3 cellular contexts compared by ENCODE assay signal in the genomic region with DNA sequence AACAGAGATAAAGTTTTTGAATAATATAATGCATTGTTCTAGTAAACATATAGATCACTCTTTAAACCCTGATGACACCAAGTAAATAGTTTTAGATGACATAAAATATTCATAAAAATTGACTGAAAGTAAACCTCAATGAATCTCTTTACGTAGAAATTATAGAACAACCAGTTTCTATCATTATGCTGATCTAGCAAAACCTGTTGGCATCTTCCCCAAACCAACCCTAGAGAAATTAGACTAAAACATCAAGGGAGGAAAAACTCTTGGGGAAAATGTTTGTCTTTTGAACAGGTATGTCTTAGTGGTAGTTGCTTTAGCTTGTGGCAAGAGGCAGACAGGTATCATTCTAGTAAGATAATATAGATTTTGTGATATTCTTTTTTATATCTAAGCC.
TF ChIP-seq lines count a peak whose summit lies in the region.

No MANE protein-coding gene starts in this region.

TF ChIP-seq in A549, 52 proteins besides CTCF, POLR2A, EP300 and RAD21:
- peak; percentile 73 for TF ChIP-seq MAFK (IDR thresholded peaks at IDR 0.05; ENCODE audit: partially characterized antibody)
- TF ChIP-seq PHF8 (IDR thresholded peaks at IDR 0.05; ENCODE audit: borderline replicate concordance, low read depth), result no peak

TF ChIP-seq in IMR-90, 13 proteins besides CTCF, POLR2A, EP300 and RAD21:
- no peak for TF ChIP-seq CHD1 (IDR thresholded peaks at IDR 0.05; ENCODE audit: low read depth, low read length)
- peak; percentile 88 for TF ChIP-seq MAFK (IDR thresholded peaks at IDR 0.05; ENCODE audit: low read depth, low read length)

TF ChIP-seq in H1, 55 proteins besides CTCF, POLR2A, EP300 and RAD21:
- TF ChIP-seq, protein P1, sequence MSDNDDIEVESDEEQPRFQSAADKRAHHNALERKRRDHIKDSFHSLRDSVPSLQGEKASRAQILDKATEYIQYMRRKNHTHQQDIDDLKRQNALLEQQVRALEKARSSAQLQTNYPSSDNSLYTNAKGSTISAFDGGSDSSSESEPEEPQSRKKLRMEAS (IDR thresholded peaks at IDR 0.05), result no peak
- TF ChIP-seq MAFK (IDR thresholded peaks at IDR 0.05; ENCODE audit: low read depth, low read length), result peak; percentile 53; the same call in 1 of the 2 replicates
